ENCODE assay signal across 1 cellular context in genomic region chr6:150100745-150101144, GRCh38.
TF ChIP-seq lines count a peak whose summit lies in the region.

No MANE protein-coding gene starts in this region.

TF ChIP-seq in H1, 55 proteins besides CTCF, POLR2A, EP300 and RAD21 (continued from another document):
- no peak for TF ChIP-seq SP2 (IDR thresholded peaks at IDR 0.05; ENCODE audit: low read length)
- no peak for TF ChIP-seq POU5F1 (IDR thresholded peaks at IDR 0.05; ENCODE audit: low read depth, low read length)
- no peak for TF ChIP-seq MAFK (IDR thresholded peaks at IDR 0.05; ENCODE audit: low read depth, low read length)
- TF ChIP-seq TEAD4 (IDR thresholded peaks at IDR 0.05; ENCODE audit: low read depth, low read length): no peak
- no peak for TF ChIP-seq YY1 (IDR thresholded peaks at IDR 0.05; ENCODE audit: low read depth, low read length)
- no peak for TF ChIP-seq TBP (IDR thresholded peaks at IDR 0.05; ENCODE audit: low read depth, low read length)
- TF ChIP-seq ATF3 (IDR thresholded peaks at IDR 0.05; ENCODE audit: insufficient read depth, low read depth, low read length): no peak
- no peak for TF ChIP-seq SIN3A (conservative IDR thresholded peaks at IDR 0.05 in 1 of 2, IDR thresholded peaks at IDR 0.05 in 1 of 2; ENCODE audit: low read depth in 1 of 2, low read length in 2 of 2)
- no peak for TF ChIP-seq TCF12 (IDR thresholded peaks at IDR 0.05; ENCODE audit: low read depth, low read length)
- TF ChIP-seq BRCA1 (IDR thresholded peaks at IDR 0.05; ENCODE audit: low read depth, low read length): no peak
